In genomic region chr10:75450654-75451419, GRCh38 we compare ENCODE assay signal across 21 cellular contexts. TPM values are rescaled to one million over a fixed set of nuclear protein-coding genes. Genes with fewer than 3 reads are reported as not detected.
DNase-seq lines count a peak whose midpoint lies in the region; ATAC-seq and TF ChIP-seq lines count a peak whose summit lies in the region.
"Had no signal": no experiment of that assay in that cellular context is flagged by ENCODE, and none has a peak within 500 bp of the region (broad histone marks: within the 10 kb centered on the region; RNA-seq: fewer than 3 reads in every experiment).

No MANE protein-coding gene starts in this region.

- in situ Hi-C loops in IMR-90 (cut with MboI; ENCODE audit: low sequenced_read_pairs) = no loop called here

- CTCF ChIA-PET in IMR-90 (lab: Yijun Ruan, JAX) = interaction anchor here (0.6 kb wide), 1 partner anchor 90 kb away, joined by 3 read pairs; no protein-coding TSS in a partner anchor

- no peak for ATAC-seq in IMR-90 (ENCODE audit: low read depth)
- ATAC-seq: Panc1, SK-N-SH treated with all-trans-retinoic acid at 6 μM for 48 hours had no signal

- H3K9me3 ChIP-seq in IMR-90 (ENCODE audit: control insufficient read depth, insufficient read depth, low read length) (no peaks in the 10 kb centered on the region), endodermal cell (ENCODE audit: control insufficient read depth, low read length) (peaks cover 9% of the 10 kb centered on the region), neural progenitor cell (ENCODE audit: low read depth) (no peaks in the 10 kb centered on the region)
- H3K9me3 ChIP-seq: HAP-1 had no signal

- H3K4me1 ChIP-seq in IMR-90 (ENCODE audit: control insufficient read depth, insufficient read depth, low read length) = no peaks in the 10 kb centered on the region
- peaks cover 4% of the 10 kb centered on the region for H3K4me1 ChIP-seq in endodermal cell (ENCODE audit: control insufficient read depth, insufficient read depth, low read length)
- peaks cover 39% of the 10 kb centered on the region for H3K4me1 ChIP-seq in neural progenitor cell
- H3K4me1 ChIP-seq: HAP-1 had no signal

- no peak overlapping the region for H3K14ac ChIP-seq in IMR-90 (replicated peaks; ENCODE audit: low read depth, low read length)

- H3K18ac ChIP-seq in IMR-90 (ENCODE audit: low read depth, low read length) = no peak overlapping the region

- H3K4me2 ChIP-seq in IMR-90 (ENCODE audit: low read depth, low read length) (no peak overlapping the region), neural progenitor cell (peak overlapping the region; percentile 60)

- no peak overlapping the region for H3K4me3 ChIP-seq in IMR-90 (ENCODE audit: insufficient read depth, low read depth, low read length)
- H3K4me3 ChIP-seq in endodermal cell (ENCODE audit: low read length) = no peak overlapping the region
- H3K4me3 ChIP-seq in neural progenitor cell = no peak overlapping the region
- H3K4me3 ChIP-seq: HAP-1 had no signal

- H2BK5ac ChIP-seq in IMR-90 (ENCODE audit: low read depth, low read length, poor library complexity, severe bottlenecking) = no peak overlapping the region

- H2AK9ac ChIP-seq in IMR-90 (replicated peaks; ENCODE audit: low read depth, low read length, poor library complexity) = no peak overlapping the region

- peak overlapping the region; percentile 19 for H3K4me3 Mint-ChIP-seq in endodermal cell
- peak overlapping the region; percentile 77 for H3K4me3 Mint-ChIP-seq in neural progenitor cell

- intact Hi-C loops in IMR-90 (cut with micrococcal nuclease) (no loop called here), posterior vena cava (cut with DNase I) (no loop called here)

- peaks cover 12% of the 10 kb centered on the region for H3K9me3 Mint-ChIP-seq in endodermal cell
- H3K9me3 Mint-ChIP-seq in neural progenitor cell = peaks cover 11% of the 10 kb centered on the region

- H3K56ac ChIP-seq in IMR-90 (ENCODE audit: extremely low read depth, insufficient read depth, low read length) = no peak overlapping the region

- no peak overlapping the region for H3K23ac ChIP-seq in IMR-90 (ENCODE audit: low read depth, low read length)

- DNase-seq in NCI-H1436 (lab: John Stamatoyannopoulos, UW) (peak; percentile 55), NCI-H1436 treated with DMSO at 0.1 percent for 48 hours (lab: John Stamatoyannopoulos, UW) (no peak), IMR-90 (no peak), endodermal cell (peak; percentile 68), neural progenitor cell (ENCODE audit: low spot score) (no peak), posterior vena cava (ENCODE audit: low spot score) (no peak)
- DNase-seq in effector CD8-positive, alpha-beta T cell (lab: John Stamatoyannopoulos, UW) = no peak
- no peak for DNase-seq in stimulated activated CD4-positive, alpha-beta T cell treated with anti-CD3 and anti-CD28 coated beads, Interleukin-2, amount 100 ng/mL, for 48 hours
- DNase-seq: DMS153, EL, KG1, NCI-H1092, NCI-H226, NCI-H526 treated with DMSO at 0.1 percent for 48 hours, SHP77 had no signal

- dilution Hi-C loops in IMR-90 (cut with HindIII; ENCODE audit: low sequenced_read_pairs, unreplicated experiment) = no loop called here

- peaks cover 60% of the 10 kb centered on the region for H3K27me3 Mint-ChIP-seq in endodermal cell (ENCODE audit: insufficient read depth)
- H3K27me3 Mint-ChIP-seq in neural progenitor cell (ENCODE audit: insufficient read depth, low read depth) = peaks cover 27% of the 10 kb centered on the region

- no peaks in the 10 kb centered on the region for H3K79me2 ChIP-seq in neural progenitor cell (ENCODE audit: low read depth)

- no peak for TF ChIP-seq POLR2A in IMR-90 (IDR thresholded peaks at IDR 0.05; ENCODE audit: low read depth, low read length)

- H2AFZ ChIP-seq in IMR-90 (replicated peaks; ENCODE audit: low read length, poor library complexity) (no peak overlapping the region), neural progenitor cell (replicated peaks) (no peak overlapping the region)

- H2BK20ac ChIP-seq in IMR-90 (ENCODE audit: low read depth, low read length) = no peak overlapping the region

- no peak overlapping the region for H2BK120ac ChIP-seq in IMR-90 (ENCODE audit: low read depth, low read length)

- POLR2A ChIA-PET in IMR-90 (lab: Charles Lee; ENCODE audit: unreplicated experiment) = no interaction called here

- H3K27ac ChIP-seq in IMR-90 (ENCODE audit: insufficient read depth, low read length) (no peak overlapping the region), endodermal cell (ENCODE audit: low read depth, low read length) (peak overlapping the region; percentile 68), neural progenitor cell (no peak overlapping the region)
- H3K27ac ChIP-seq: C4-2B had no signal

- no peak overlapping the region for H4K8ac ChIP-seq in IMR-90 (ENCODE audit: low read depth in 2 of 2, low read length in 2 of 2)

- H4K5ac ChIP-seq in IMR-90 (ENCODE audit: low read depth, low read length) = no peak overlapping the region

- H4K20me1 ChIP-seq in IMR-90 (ENCODE audit: insufficient read depth, low read length) (no peaks in the 10 kb centered on the region), neural progenitor cell (ENCODE audit: low read depth) (no peaks in the 10 kb centered on the region)

- TF ChIP-seq CTCF in IMR-90 (conservative IDR thresholded peaks at IDR 0.05; ENCODE audit: low read depth, low read length) (no peak), endodermal cell (conservative IDR thresholded peaks at IDR 0.05) (no peak), neural progenitor cell (IDR thresholded peaks at IDR 0.05) (no peak)

- peaks cover 7% of the 10 kb centered on the region for H3K27me3 ChIP-seq in IMR-90 (ENCODE audit: control insufficient read depth, insufficient read depth, low read length)
- peaks cover 37% of the 10 kb centered on the region for H3K27me3 ChIP-seq in endodermal cell (ENCODE audit: control insufficient read depth, insufficient read depth, low read length, poor library complexity, severe bottlenecking)
- H3K27me3 ChIP-seq in neural progenitor cell = peaks cover 43% of the 10 kb centered on the region

- H3F3A ChIP-seq in neural progenitor cell (ENCODE audit: low read depth) = no peaks in the 10 kb centered on the region

- H3K27ac Mint-ChIP-seq in endodermal cell (no peak overlapping the region), neural progenitor cell (peak overlapping the region; percentile 7)

- H3K36me3 Mint-ChIP-seq in endodermal cell (ENCODE audit: low read depth) (no peaks in the 10 kb centered on the region), neural progenitor cell (no peaks in the 10 kb centered on the region)

- H4K91ac ChIP-seq in IMR-90 (ENCODE audit: insufficient read depth, low read depth, low read length) = no peak overlapping the region

- BruUV-seq in IMR-90 (replicated peaks; lab: Mats Ljungman, UMichigan) = no TSS peak

- no peak for TF ChIP-seq RAD21 in IMR-90 (IDR thresholded peaks at IDR 0.05; ENCODE audit: low read length)

- H3K9ac ChIP-seq in IMR-90 (ENCODE audit: low read depth, low read length) (no peak overlapping the region), endodermal cell (ENCODE audit: extremely low read depth, low read length, poor library complexity, severe bottlenecking) (no peak overlapping the region), neural progenitor cell (no peak overlapping the region)

- H3K36me3 ChIP-seq in IMR-90 (ENCODE audit: control insufficient read depth, insufficient read depth, low read length) (no peaks in the 10 kb centered on the region), endodermal cell (ENCODE audit: control insufficient read depth, insufficient read depth, low read length) (no peaks in the 10 kb centered on the region), neural progenitor cell (no peaks in the 10 kb centered on the region)
- H3K36me3 ChIP-seq: HAP-1 had no signal

- H3K4me1 Mint-ChIP-seq in endodermal cell = peaks cover 32% of the 10 kb centered on the region
- peaks cover 56% of the 10 kb centered on the region for H3K4me1 Mint-ChIP-seq in neural progenitor cell

- H3K79me1 ChIP-seq in IMR-90 (ENCODE audit: low read depth in 1 of 2, low read length in 2 of 2) = no peaks in the 10 kb centered on the region

- no peaks in the 10 kb centered on the region for H3K9me1 ChIP-seq in IMR-90 (ENCODE audit: insufficient read depth, low read length)

- no peak overlapping the region for H3K4ac ChIP-seq in IMR-90 (ENCODE audit: low read depth, low read length)

- no peak overlapping the region for H2BK15ac ChIP-seq in IMR-90 (ENCODE audit: low read depth, low read length)

- 100% methylated on average over 1 of the region's 15 CpGs; no CpG with 5 or more reads in 1 of the 2 experiments for WGBS in IMR-90 (ENCODE audit: extremely low coverage in 2 of 2, insufficient read length in 1 of 2), 2 experiments
- whole genome bisulfite sequencing in endodermal cell (ENCODE audit: insufficient coverage in 1 of 2, insufficient read length in 1 of 2), 2 experiments = 33 to 39% methylated on average over 9 to 15 of the region's 15 CpGs

- no peak overlapping the region for H2AK5ac ChIP-seq in IMR-90 (ENCODE audit: low read depth, low read length)

TF ChIP-seq in IMR-90, 13 proteins besides CTCF, POLR2A, EP300 and RAD21:
- TF ChIP-seq CEBPB (IDR thresholded peaks at IDR 0.05; ENCODE audit: low read depth, low read length) (peak; percentile 69; the same call in 1 of the 2 replicates), NFE2L2 (IDR thresholded peaks at IDR 0.05; ENCODE audit: low read depth, low read length) (no peak)

RNA-seq across cellular contexts. Expression of gene LRMDA, which starts 19.4 kb away (rescaled TPM):
- total RNA-seq in IMR-90 (2012; rRNA removed) (under 0.01 TPM in 1 of 2 replicates, not detected in the other), endodermal cell (1 to 10 TPM; 1.7 to 5.1 TPM), neural progenitor cell (ENCODE audit: low replicate concordance) (5.2 TPM in 1 of 2 replicates, not detected in the other), posterior vena cava (10 to 100 TPM; 14.4 to 18.0 TPM)
- 0.07 TPM in 1 of 2 replicates, not detected in the other for polyA plus RNA-seq in IMR-90 (2012; rRNA removed)
- polyA plus RNA-seq in IMR-90 (2012; cell fraction: cytosol; rRNA removed) = 0.01 TPM in 1 of 2 replicates, not detected in the other
- not detected in 2 replicates for polyA plus RNA-seq in IMR-90 (2012; cell fraction: nucleus; rRNA removed; ENCODE audit: low replicate concordance)
- polyA plus RNA-seq in endodermal cell (2013, experiment 1 of 2) = 1.5 TPM
- polyA plus RNA-seq in endodermal cell (2013, experiment 2 of 2) = 0.66 TPM
- total RNA-seq: A172, MCF 10A had no signal

RNA-seq across cellular contexts. Expression of gene ZNF503, which starts 49.3 kb away (rescaled TPM):
- total RNA-seq in IMR-90 (2012; rRNA removed) (0.36 and 0.83 TPM in 2 replicates), endodermal cell (1 to 10 TPM in 1 of 2 donors, under 1 TPM in 1; 0.40 to 1.1 TPM), neural progenitor cell (ENCODE audit: low replicate concordance) (8.3 and 20.9 TPM in 2 replicates), posterior vena cava (10 to 100 TPM; 27.9 to 36.0 TPM)
- 5.8 and 7.2 TPM in 2 replicates for polyA plus RNA-seq in IMR-90 (2012; rRNA removed)
- polyA plus RNA-seq in IMR-90 (2012; cell fraction: cytosol; rRNA removed) = 9.6 and 16.1 TPM in 2 replicates
- polyA plus RNA-seq in IMR-90 (2012; cell fraction: nucleus; rRNA removed; ENCODE audit: low replicate concordance) = 7.7 and 20.9 TPM in 2 replicates
- polyA plus RNA-seq in endodermal cell (2013, experiment 1 of 2) = 67.9 TPM
- polyA plus RNA-seq in endodermal cell (2013, experiment 2 of 2) = 68.5 TPM

Comparison
In these comparisons a context has a peak if more than half of its experiments do, and no peak if none do; other contexts are left out.
1. DNase-seq: peak in NCI-H1436 (single experiment) and endodermal cell (single experiment); none in NCI-H1436 treated with DMSO at 0.1 percent for 48 hours (single experiment), IMR-90 (single experiment), neural progenitor cell (single experiment), effector CD8-positive, alpha-beta T cell (single experiment), stimulated activated CD4-positive, alpha-beta T cell treated with anti-CD3 and anti-CD28 coated beads, Interleukin-2, amount 100 ng/mL, for 48 hours (0 of 2) and posterior vena cava (single experiment).